ENCODE assay signal across 8 cellular contexts in genomic region chr6:144217264-144217663, GRCh38.
A peak's percentile ranks its signal among the peaks of the same experiment; 100 is the strongest.
DNase-seq lines count a peak whose midpoint lies in the region; ATAC-seq lines count a peak whose summit lies in the region.

No MANE protein-coding gene starts in this region.

- DNase-seq in NCI-H2227 (lab: John Stamatoyannopoulos, UW; ENCODE audit: unreplicated experiment) (peak; percentile 15), NCI-H2227 treated with DMSO at 0.1 percent for 48 hours (lab: John Stamatoyannopoulos, UW) (no peak), T-helper 17 cell (no peak), foreskin melanocyte (peak; percentile 32)
- DNase-seq in stimulated activated effector memory CD8-positive, alpha-beta T cell treated with anti-CD3 and anti-CD28 coated beads, Interleukin-12 subunit alpha, Interleukin-12 subunit beta, amount 100 ng/mL, for 72 hours (ENCODE audit: low spot score in 2 of 2), result no peak
- DNase-seq in stimulated activated CD8-positive, alpha-beta memory T cell treated with anti-CD3 and anti-CD28 coated beads, Interleukin-4, amount 100 ng/mL, for 48 hours, result no peak

- H3K27me3 Mint-ChIP-seq in T-helper 17 cell, result no peaks in the 10 kb centered on the region

- no peaks in the 10 kb centered on the region for H3K9me3 ChIP-seq in T-helper 17 cell (ENCODE audit: control insufficient read depth, low read length, poor library complexity, severe bottlenecking)

- H3K9me3 Mint-ChIP-seq in stimulated activated effector memory CD8-positive, alpha-beta T cell treated with anti-CD3 and anti-CD28 coated beads, Interleukin-12 subunit alpha, Interleukin-12 subunit beta, amount 100 ng/mL, for 72 hours, result no peaks in the 10 kb centered on the region

- H3K27ac Mint-ChIP-seq in T-helper 17 cell, result peak overlapping the region; percentile 95
- H3K27ac Mint-ChIP-seq in stimulated activated effector memory CD8-positive, alpha-beta T cell treated with anti-CD3 and anti-CD28 coated beads, Interleukin-12 subunit alpha, Interleukin-12 subunit beta, amount 100 ng/mL, for 72 hours, result peak overlapping the region; percentile 100

- peak overlapping the region; percentile 83 for H3K4me3 Mint-ChIP-seq in T-helper 17 cell
- peak overlapping the region; percentile 86 for H3K4me3 Mint-ChIP-seq in stimulated activated effector memory CD8-positive, alpha-beta T cell treated with anti-CD3 and anti-CD28 coated beads, Interleukin-12 subunit alpha, Interleukin-12 subunit beta, amount 100 ng/mL, for 72 hours

- no peak for ATAC-seq in T-helper 17 cell
- ATAC-seq in stimulated activated effector memory CD8-positive, alpha-beta T cell treated with anti-CD3 and anti-CD28 coated beads, Interleukin-12 subunit alpha, Interleukin-12 subunit beta, amount 100 ng/mL, for 72 hours, result no peak
- ATAC-seq in HG03139 (IDR thresholded peaks at IDR 0.05; ENCODE audit: unreplicated experiment), result no peak
- ATAC-seq in GM19397 (IDR thresholded peaks at IDR 0.05; ENCODE audit: unreplicated experiment), result no peak

- peaks cover 32% of the 10 kb centered on the region for H3K4me1 Mint-ChIP-seq in T-helper 17 cell
- H3K4me1 Mint-ChIP-seq in stimulated activated effector memory CD8-positive, alpha-beta T cell treated with anti-CD3 and anti-CD28 coated beads, Interleukin-12 subunit alpha, Interleukin-12 subunit beta, amount 100 ng/mL, for 72 hours, result peaks cover 37% of the 10 kb centered on the region

- H3K36me3 Mint-ChIP-seq in T-helper 17 cell (ENCODE audit: low read depth), result no peaks in the 10 kb centered on the region
- peaks cover 30% of the 10 kb centered on the region for H3K36me3 Mint-ChIP-seq in stimulated activated effector memory CD8-positive, alpha-beta T cell treated with anti-CD3 and anti-CD28 coated beads, Interleukin-12 subunit alpha, Interleukin-12 subunit beta, amount 100 ng/mL, for 72 hours

Comparison
In these comparisons a context has a peak if more than half of its experiments do, and no peak if none do; other contexts are left out.
1. DNase-seq: peak in NCI-H2227 (single experiment) and foreskin melanocyte (single experiment); none in NCI-H2227 treated with DMSO at 0.1 percent for 48 hours (single experiment), T-helper 17 cell (0 of 3), stimulated activated effector memory CD8-positive, alpha-beta T cell treated with anti-CD3 and anti-CD28 coated beads, Interleukin-12 subunit alpha, Interleukin-12 subunit beta, amount 100 ng/mL, for 72 hours (0 of 2) and stimulated activated CD8-positive, alpha-beta memory T cell treated with anti-CD3 and anti-CD28 coated beads, Interleukin-4, amount 100 ng/mL, for 48 hours (single experiment).